In genomic region chr9:128026255-128027165, GRCh38 we compare ENCODE assay signal across 8 cellular contexts. TPM values are rescaled to one million over a fixed set of nuclear protein-coding genes. Genes with fewer than 3 reads are reported as not detected.
A peak's percentile ranks its signal among the peaks of the same experiment; 100 is the strongest.
DNase-seq lines count a peak whose midpoint lies in the region; ATAC-seq lines count a peak whose summit lies in the region.

No MANE protein-coding gene starts in this region.

- DNase-seq in EH (ENCODE audit: low read depth) (peak; percentile 20), right cardiac atrium (no peak), RKO (ENCODE audit: low spot score) (no peak), DMS79 (lab: John Stamatoyannopoulos, UW) (no peak)
- DNase-seq in activated CD4-positive, alpha-beta T cell treated with anti-CD3 and anti-CD28 coated beads, Interleukin-2, amount 50 U/mL, for 4 hours, result peak; percentile 62 to 73
- DNase-seq in stimulated activated CD8-positive, alpha-beta memory T cell treated with anti-CD3 and anti-CD28 coated beads, Interleukin-4, amount 100 ng/mL, for 24 hours (ENCODE audit: low read depth), result peak; percentile 40

- WGBS in right cardiac atrium, result 78% methylated on average over 19 of the region's 19 CpGs

- H3K27ac ChIP-seq in right cardiac atrium (ENCODE audit: low read length), result no peak overlapping the region

- H3K27me3 ChIP-seq in right cardiac atrium (ENCODE audit: control insufficient read depth, insufficient read depth), result no peaks in the 10 kb centered on the region

- intact Hi-C loops in right cardiac atrium (cut with DNase I), result no loop called here

- peak; percentile 47 for ATAC-seq in HG03354 (IDR thresholded peaks at IDR 0.05; ENCODE audit: poor library complexity, severe bottlenecking, unreplicated experiment)
- peak; percentile 23 to 46 for ATAC-seq in right cardiac atrium
- no peak for ATAC-seq in HG02938 (IDR thresholded peaks at IDR 0.05; ENCODE audit: unreplicated experiment)

- H3K4me3 ChIP-seq in right cardiac atrium (ENCODE audit: low read length), result no peak overlapping the region

- H3K9me3 ChIP-seq in right cardiac atrium (ENCODE audit: control insufficient read depth, low read length), result no peaks in the 10 kb centered on the region

- H3K4me1 ChIP-seq in right cardiac atrium (ENCODE audit: control insufficient read depth, insufficient read depth, low read length), result no peaks in the 10 kb centered on the region

RNA-seq across cellular contexts. Expression of gene NAIF1, which starts 40.6 kb away (rescaled TPM):
- total RNA-seq in right cardiac atrium, result 1 to 10 TPM; 6.1 to 8.7 (median 6.4) TPM
- 5.0 TPM for polyA plus RNA-seq in right cardiac atrium

RNA-seq across cellular contexts. Expression of gene SLC25A25, which starts 41.5 kb away (rescaled TPM):
- total RNA-seq in right cardiac atrium, result 10 to 100 TPM in 1 of 4 donors, 1 to 10 TPM in 3; 6.3 to 16.1 (median 7.0) TPM
- polyA plus RNA-seq in right cardiac atrium, result 5.8 TPM

RNA-seq across cellular contexts. Expression of gene EEIG1, which starts 45.7 kb away (rescaled TPM):
- 10 to 100 TPM; 23.1 to 35.1 (median 31.6) TPM for total RNA-seq in right cardiac atrium
- 12.7 TPM for polyA plus RNA-seq in right cardiac atrium

Comparison
In these comparisons a context has a peak if more than half of its experiments do, and no peak if none do; other contexts are left out.
1. DNase-seq: peak in EH (single experiment), activated CD4-positive, alpha-beta T cell treated with anti-CD3 and anti-CD28 coated beads, Interleukin-2, amount 50 U/mL, for 4 hours (2 of 2) and stimulated activated CD8-positive, alpha-beta memory T cell treated with anti-CD3 and anti-CD28 coated beads, Interleukin-4, amount 100 ng/mL, for 24 hours (single experiment); none in right cardiac atrium (0 of 3), RKO (single experiment) and DMS79 (single experiment).